In the genomic region with DNA sequence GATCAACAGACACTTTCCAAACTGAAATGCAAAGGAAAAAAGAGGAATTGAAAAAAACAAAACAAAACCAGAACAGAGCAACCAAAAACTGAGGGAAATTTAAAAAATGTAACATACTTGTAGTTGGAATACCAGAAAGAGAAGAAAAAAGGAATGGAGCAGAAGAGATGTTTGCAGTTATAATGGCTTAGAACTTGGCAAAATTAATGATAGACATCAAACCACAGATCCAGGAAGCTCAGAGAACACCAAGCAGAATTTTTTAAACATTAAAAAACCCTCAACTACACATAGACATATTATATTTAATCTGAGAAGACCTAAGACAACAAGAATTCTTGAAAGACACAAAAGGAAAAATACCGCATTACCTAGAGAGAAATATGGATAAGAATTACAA, we compare ENCODE assay signal across 29 cellular contexts. TPM values are rescaled to one million over a fixed set of nuclear protein-coding genes. Genes with fewer than 3 reads are reported as not detected.
"Had no signal": no experiment of that assay in that cellular context is flagged by ENCODE, and none has a peak within 500 bp of the region (broad histone marks: within the 10 kb centered on the region; RNA-seq: fewer than 3 reads in every experiment).

No MANE protein-coding gene starts in this region.

- H3K4me3 ChIP-seq: stomach, suprapubic skin, testis, thoracic aorta, thyroid gland, tibial artery, tibial nerve, transverse colon, upper lobe of left lung, upper lobe of right lung, uterus, vagina had no signal

- H3K27ac ChIP-seq: stomach, suprapubic skin, testis, thoracic aorta, thyroid gland, tibial artery, transverse colon, upper lobe of left lung, upper lobe of right lung, vagina had no signal

- H3K4me1 ChIP-seq: stomach, suprapubic skin, testis, thyroid gland, tibial artery, upper lobe of left lung, upper lobe of right lung, uterus had no signal

- H3K36me3 Mint-ChIP-seq: stimulated activated effector memory CD8-positive, alpha-beta T cell treated with anti-CD3 and anti-CD28 coated beads, Interleukin-12 subunit alpha, Interleukin-12 subunit beta, amount 100 ng/mL, for 72 hours; type B pancreatic cell had no signal

- H3K27me3 ChIP-seq: stomach, testis, thyroid gland, tibial nerve, transverse colon, upper lobe of left lung, upper lobe of right lung, uterus, vagina had no signal

- H3K36me3 ChIP-seq: stomach, suprapubic skin, thoracic aorta, thyroid gland, tibial artery, tibial nerve, transverse colon, upper lobe of left lung, upper lobe of right lung, uterus, vagina had no signal

- H3K27ac Mint-ChIP-seq: stimulated activated effector memory CD8-positive, alpha-beta T cell treated with anti-CD3 and anti-CD28 coated beads, Interleukin-12 subunit alpha, Interleukin-12 subunit beta, amount 100 ng/mL, for 72 hours; stimulated activated memory B cell treated with anti-CD40 and anti-IgM and Interleukin-4, amounts not matched to agents 10 μg/mL and 1 μg/mL and 100 μg/mL, for 72 hours; stimulated activated naive B cell treated with anti-CD40 and anti-IgM and Interleukin-4, amounts not matched to agents 10 μg/mL and 1 μg/mL and 100 μg/mL, for 72 hours; stimulated activated naive CD8-positive, alpha-beta T cell treated with anti-CD3 and anti-CD28 coated beads, Interleukin-15, amount 100 ng/mL, for 72 hours; stimulated activated naive CD8-positive, alpha-beta T cell treated with anti-CD3 and anti-CD28 coated beads, Interleukin-15, Interleukin-2, amounts not matched to agents 100 ng/mL and 50 ng/mL, for 24 hours; type B pancreatic cell had no signal

- H3K4me3 Mint-ChIP-seq: stimulated activated effector memory CD8-positive, alpha-beta T cell treated with anti-CD3 and anti-CD28 coated beads, Interleukin-12 subunit alpha, Interleukin-12 subunit beta, amount 100 ng/mL, for 72 hours; stimulated activated memory B cell treated with anti-CD40 and anti-IgM and Interleukin-4, amounts not matched to agents 10 μg/mL and 1 μg/mL and 100 μg/mL, for 72 hours; stimulated activated naive B cell treated with anti-CD40 and anti-IgM and Interleukin-4, amounts not matched to agents 10 μg/mL and 1 μg/mL and 100 μg/mL, for 72 hours; stimulated activated naive CD8-positive, alpha-beta T cell treated with anti-CD3 and anti-CD28 coated beads, Interleukin-15, amount 100 ng/mL, for 72 hours; stimulated activated naive CD8-positive, alpha-beta T cell treated with anti-CD3 and anti-CD28 coated beads, Interleukin-15, Interleukin-2, amounts not matched to agents 100 ng/mL and 50 ng/mL, for 24 hours; type B pancreatic cell had no signal

- H3K9me3 ChIP-seq: testis, thoracic aorta, thyroid gland, upper lobe of right lung, uterus had no signal

- H3K4me1 Mint-ChIP-seq: stimulated activated effector memory CD8-positive, alpha-beta T cell treated with anti-CD3 and anti-CD28 coated beads, Interleukin-12 subunit alpha, Interleukin-12 subunit beta, amount 100 ng/mL, for 72 hours; stimulated activated memory B cell treated with anti-CD40 and anti-IgM and Interleukin-4, amounts not matched to agents 10 μg/mL and 1 μg/mL and 100 μg/mL, for 72 hours; stimulated activated naive CD8-positive, alpha-beta T cell treated with anti-CD3 and anti-CD28 coated beads, Interleukin-15, amount 100 ng/mL, for 72 hours had no signal

- ATAC-seq: stimulated activated effector memory CD8-positive, alpha-beta T cell treated with anti-CD3 and anti-CD28 coated beads, Interleukin-12 subunit alpha, Interleukin-12 subunit beta, amount 100 ng/mL, for 72 hours; stimulated activated memory B cell treated with anti-CD40 and anti-IgM and Interleukin-4, amounts not matched to agents 10 μg/mL and 1 μg/mL and 100 μg/mL, for 72 hours; stimulated activated naive B cell treated with anti-CD40 and anti-IgM and Interleukin-4, amounts not matched to agents 10 μg/mL and 1 μg/mL and 100 μg/mL, for 72 hours; stimulated activated naive CD8-positive, alpha-beta T cell treated with anti-CD3 and anti-CD28 coated beads, Interleukin-15, amount 100 ng/mL, for 72 hours; stimulated activated naive CD8-positive, alpha-beta T cell treated with anti-CD3 and anti-CD28 coated beads, Interleukin-15, Interleukin-2, amounts not matched to agents 100 U/mL and 50 U/mL, for 24 hours; upper lobe of right lung had no signal

- DNase-seq: stimulated activated CD4-positive, alpha-beta T cell treated with anti-CD3 and anti-CD28 coated beads, Interleukin-2, amount 100 ng/mL, for 48 hours; stimulated activated CD4-positive, alpha-beta T cell treated with anti-CD3 and anti-CD28 coated beads, Interleukin-4, amount 100 ng/mL, for 1 hour; stimulated activated CD4-positive, alpha-beta T cell treated with anti-CD3 and anti-CD28 coated beads, Interleukin-4, amount 100 ng/mL, for 24 hours; stimulated activated CD4-positive, alpha-beta T cell treated with anti-CD3 and anti-CD28 coated beads, Interleukin-4, amount 100 ng/mL, for 4 hours; stimulated activated CD8-positive, alpha-beta memory T cell treated with anti-CD3 and anti-CD28 coated beads, Interleukin-4, amount 100 ng/mL, for 48 hours; stimulated activated naive B cell treated with anti-CD40 and anti-IgM and Interleukin-4, amounts not matched to agents 10 μg/mL and 1 μg/mL and 100 μg/mL, for 72 hours; stimulated activated naive CD4-positive, alpha-beta T cell; stimulated activated naive CD4-positive, alpha-beta T cell treated with Interleukin-2 at 50 U/mL for 16 hours; stimulated activated naive CD8-positive, alpha-beta T cell treated with anti-CD3 and anti-CD28 coated beads, Interleukin-15, amount 100 ng/mL, for 72 hours; stimulated activated naive CD8-positive, alpha-beta T cell treated with anti-CD3 and anti-CD28 coated beads, Interleukin-15, Interleukin-2, amounts not matched to agents 100 U/mL and 50 U/mL, for 24 hours; stomach; substantia nigra; testis; thyroid gland; tibial artery; transverse colon; trophoblast cell; upper lobe of left lung; upper lobe of right lung; uterus had no signal

RNA-seq across cellular contexts. Expression of a gene that starts 52.6 kb away (rescaled TPM):
- total RNA-seq: stomach, subcutaneous adipose tissue, thoracic aorta, thyroid gland, transverse colon, upper lobe of left lung, upper lobe of right lung had no signal
